In the genomic region with DNA sequence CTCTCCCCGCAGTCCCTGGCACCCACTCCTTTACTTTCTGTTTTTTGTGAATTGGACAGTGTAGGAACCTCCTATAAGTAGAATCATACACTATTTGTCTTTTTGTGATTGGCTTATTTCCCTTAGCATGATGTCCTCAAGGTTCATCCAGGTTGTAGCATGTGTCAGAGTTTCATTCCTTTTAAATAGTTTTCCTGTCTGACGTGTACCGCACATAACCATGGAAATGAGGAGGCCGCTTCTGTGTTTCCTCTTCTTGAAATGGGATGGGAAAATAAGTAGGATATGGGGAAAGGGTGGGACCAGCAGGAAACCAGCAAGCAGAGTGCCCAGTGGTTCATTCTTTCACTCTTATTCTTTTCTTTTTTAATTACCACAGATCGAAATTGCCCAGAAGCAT, we compare ENCODE assay signal across 1 cellular context.
TF ChIP-seq lines count a peak whose summit lies in the region.

No MANE protein-coding gene starts in this region.

TF ChIP-seq in WTC11, 78 proteins besides CTCF, POLR2A, EP300 and RAD21 (continued from another document):
- TF ChIP-seq SOX15 (CRISPR knock-in tag; IDR thresholded peaks at IDR 0.05): no peak
